Comparison of ENCODE assay signal across 1 cellular context in the genomic region with DNA sequence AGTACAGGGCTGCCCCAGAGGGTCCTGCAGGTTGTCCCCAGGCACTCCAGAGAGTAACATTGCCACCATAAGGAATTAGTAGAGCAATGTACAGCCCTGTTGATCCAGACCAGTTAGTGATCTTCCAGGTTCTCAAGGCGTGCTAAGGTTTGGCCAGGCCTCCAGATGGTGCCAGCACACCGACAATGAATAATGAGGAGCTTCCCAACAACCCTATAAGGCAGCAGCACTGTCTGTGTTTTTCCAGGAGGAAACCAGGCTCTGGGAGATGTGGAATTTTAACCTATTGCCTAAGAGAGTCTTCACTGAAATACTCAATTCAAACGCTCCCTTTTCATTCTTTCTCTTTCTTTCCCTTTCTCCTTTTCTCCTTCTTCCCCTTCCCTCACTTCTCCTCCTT.
TF ChIP-seq lines count a peak whose summit lies in the region.

No MANE protein-coding gene starts in this region.

TF ChIP-seq in H1, 55 proteins besides CTCF, POLR2A, EP300 and RAD21:
- TF ChIP-seq, protein P1, sequence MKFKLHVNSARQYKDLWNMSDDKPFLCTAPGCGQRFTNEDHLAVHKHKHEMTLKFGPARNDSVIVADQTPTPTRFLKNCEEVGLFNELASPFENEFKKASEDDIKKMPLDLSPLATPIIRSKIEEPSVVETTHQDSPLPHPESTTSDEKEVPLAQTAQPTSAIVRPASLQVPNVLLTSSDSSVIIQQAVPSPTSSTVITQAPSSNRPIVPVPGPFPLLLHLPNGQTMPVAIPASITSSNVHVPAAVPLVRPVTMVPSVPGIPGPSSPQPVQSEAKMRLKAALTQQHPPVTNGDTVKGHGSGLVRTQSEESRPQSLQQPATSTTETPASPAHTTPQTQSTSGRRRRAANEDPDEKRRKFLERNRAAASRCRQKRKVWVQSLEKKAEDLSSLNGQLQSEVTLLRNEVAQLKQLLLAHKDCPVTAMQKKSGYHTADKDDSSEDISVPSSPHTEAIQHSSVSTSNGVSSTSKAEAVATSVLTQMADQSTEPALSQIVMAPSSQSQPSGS (IDR thresholded peaks at IDR 0.05; ENCODE audit: low read length): no peak
- TF ChIP-seq TCF12 (IDR thresholded peaks at IDR 0.05; ENCODE audit: low read depth, low read length): no peak
- TF ChIP-seq MAFK (IDR thresholded peaks at IDR 0.05; ENCODE audit: low read depth, low read length): no peak
- TF ChIP-seq GABPA (IDR thresholded peaks at IDR 0.05; ENCODE audit: borderline replicate concordance, insufficient read depth, low read length): no peak
- no peak for TF ChIP-seq NANOG (IDR thresholded peaks at IDR 0.05; ENCODE audit: insufficient read depth, low read depth, low read length, poor library complexity, severe bottlenecking)
- no peak for TF ChIP-seq ZNF274 (IDR thresholded peaks at IDR 0.05; ENCODE audit: borderline replicate concordance, extremely low read depth, low read length)
- no peak for TF ChIP-seq HDAC2 (IDR thresholded peaks at IDR 0.05; ENCODE audit: borderline replicate concordance in 1 of 2, low read depth in 2 of 2, low read length in 2 of 2)
- no peak for TF ChIP-seq SAP30 (IDR thresholded peaks at IDR 0.05; ENCODE audit: insufficient read depth, insufficient replicate concordance, low read length)
- no peak for TF ChIP-seq FOSL1 (IDR thresholded peaks at IDR 0.05; ENCODE audit: insufficient read depth, low read depth, low read length)
- TF ChIP-seq, protein P2, sequence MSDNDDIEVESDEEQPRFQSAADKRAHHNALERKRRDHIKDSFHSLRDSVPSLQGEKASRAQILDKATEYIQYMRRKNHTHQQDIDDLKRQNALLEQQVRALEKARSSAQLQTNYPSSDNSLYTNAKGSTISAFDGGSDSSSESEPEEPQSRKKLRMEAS (IDR thresholded peaks at IDR 0.05): no peak
- no peak for TF ChIP-seq GTF2F1 (IDR thresholded peaks at IDR 0.05; ENCODE audit: borderline replicate concordance, low read depth, low read length)
- no peak for TF ChIP-seq KDM5A (IDR thresholded peaks at IDR 0.05; ENCODE audit: low read length)
- no peak for TF ChIP-seq YY1 (IDR thresholded peaks at IDR 0.05; ENCODE audit: low read depth, low read length)
- no peak for TF ChIP-seq KDM4A (IDR thresholded peaks at IDR 0.05; ENCODE audit: low read depth, low read length, severe bottlenecking)
- TF ChIP-seq RBBP5 (IDR thresholded peaks at IDR 0.05; ENCODE audit: borderline replicate concordance, low read depth, low read length): no peak
- no peak for TF ChIP-seq POLR2AphosphoS5 (IDR thresholded peaks at IDR 0.05; ENCODE audit: low read depth, low read length)
- no peak for TF ChIP-seq CREB1 (IDR thresholded peaks at IDR 0.05)
- no peak for TF ChIP-seq EGR1 (IDR thresholded peaks at IDR 0.05; ENCODE audit: borderline replicate concordance, low read depth, low read length)
- TF ChIP-seq BCL11A (IDR thresholded peaks at IDR 0.05; ENCODE audit: low read depth in 2 of 2, low read length in 2 of 2): no peak
- TF ChIP-seq CBX8 (IDR thresholded peaks at IDR 0.05; ENCODE audit: borderline replicate concordance, low read depth, low read length): no peak
